ENCODE assay signal across 16 cellular contexts in genomic region chr1:233424727-233425222, GRCh38.
DNase-seq lines count a peak whose midpoint lies in the region; ATAC-seq and TF ChIP-seq lines count a peak whose summit lies in the region.
"Had no signal": no experiment of that assay in that cellular context is flagged by ENCODE, and none has a peak within 500 bp of the region (broad histone marks: within the 10 kb centered on the region; RNA-seq: fewer than 3 reads in every experiment).

No MANE protein-coding gene starts in this region.

- peak overlapping the region; percentile 42 for H3K4me2 ChIP-seq in mammary epithelial cell (ENCODE audit: insufficient read depth, low read depth, low read length)

- intact Hi-C loops in mammary epithelial cell (cut with micrococcal nuclease) (loop anchor here (1.0 kb wide), 1 partner anchor 30 kb away; no protein-coding TSS in a partner anchor), mucosa of descending colon (cut with DNase I, micrococcal nuclease) (no loop called here)

- H3K4me1 ChIP-seq in mammary epithelial cell (ENCODE audit: insufficient read depth, low read length) (no peaks in the 10 kb centered on the region), mucosa of descending colon (ENCODE audit: low read depth) (no peaks in the 10 kb centered on the region)
- H3K4me1 ChIP-seq: esophagus muscularis mucosa had no signal

- no TSS peak for BruUV-seq in mammary epithelial cell (replicated peaks; lab: Mats Ljungman, UMichigan)

- H3K9me3 ChIP-seq in mammary epithelial cell (replicated peaks; ENCODE audit: insufficient read depth, low read length) (no peaks in the 10 kb centered on the region), mucosa of descending colon (no peaks in the 10 kb centered on the region)
- H3K9me3 ChIP-seq: esophagus muscularis mucosa had no signal

- in situ Hi-C loops in mammary epithelial cell (cut with MboI; ENCODE audit: low sequenced_read_pairs in 2 of 2): loop anchor here (25.0 kb wide), 2 partner anchors 363 to 638 kb away; no protein-coding TSS in a partner anchor

- H3K27me3 ChIP-seq in mammary epithelial cell (ENCODE audit: insufficient read depth, low read length): peaks cover 7% of the 10 kb centered on the region

- no peak for ATAC-seq in HG03135 (IDR thresholded peaks at IDR 0.05; ENCODE audit: unreplicated experiment)
- ATAC-seq in mucosa of descending colon: no peak

- H4K20me1 ChIP-seq in mammary epithelial cell (ENCODE audit: insufficient read depth, low read length): no peaks in the 10 kb centered on the region

- TF ChIP-seq CTCF in AG09319 (IDR thresholded peaks at IDR 0.05; ENCODE audit: low read depth, low read length) (peak; percentile 18), LNCaP clone FGC (IDR thresholded peaks at IDR 0.05; ENCODE audit: control insufficient read depth, extremely low read depth, insufficient read depth) (peak; percentile 44), mammary epithelial cell (conservative IDR thresholded peaks at IDR 0.05 in 1 of 2, IDR thresholded peaks at IDR 0.05 in 1 of 2; ENCODE audit: extremely low read depth in 1 of 2, insufficient read depth in 1 of 2, low read depth in 1 of 2, low read length in 2 of 2) (peak; percentile 32 to 52), GM10248 (IDR thresholded peaks at IDR 0.05; ENCODE audit: control extremely low read depth, extremely low read depth, low read depth, missing control alignments) (no peak), mucosa of descending colon (IDR thresholded peaks at IDR 0.05) (no peak)

- 97% methylated on average over 4 of the region's 4 CpGs for WGBS in mammary epithelial cell (ENCODE audit: low coverage, missing lambda C conversion rate)

- H3K36me3 ChIP-seq in mammary epithelial cell (ENCODE audit: insufficient read depth, low read length) (no peaks in the 10 kb centered on the region), mucosa of descending colon (ENCODE audit: low read depth) (no peaks in the 10 kb centered on the region)
- H3K36me3 ChIP-seq: esophagus muscularis mucosa had no signal

- no peak overlapping the region for H2AFZ ChIP-seq in mammary epithelial cell (ENCODE audit: low read depth, low read length)

- H3K9ac ChIP-seq in mammary epithelial cell (ENCODE audit: insufficient read depth, low read length): no peak overlapping the region

- H3K79me2 ChIP-seq in mammary epithelial cell (ENCODE audit: insufficient read depth, low read length): no peaks in the 10 kb centered on the region

- DNase-seq in AG09319 (ENCODE audit: extremely low read depth, low read depth) (no peak), LNCaP clone FGC (ENCODE audit: low read depth) (no peak), mammary epithelial cell (no peak), kidney tubule cell (ENCODE audit: low spot score) (peak; percentile 13), GM10248 (ENCODE audit: extremely low spot score) (no peak), mucosa of descending colon (no peak)
- no peak for DNase-seq in activated CD4-positive, alpha-beta T cell treated with anti-CD3 and anti-CD28 coated beads, Interleukin-2, amount 50 U/mL, for 48 hours
- DNase-seq: activated naive CD8-positive, alpha-beta T cell treated with anti-CD3 and anti-CD28 coated beads, Interleukin-2, amount 10 ng/mL, durations not matched to agents 7 days and 5 days; GDM1; GOT3; NCI-H2107; posterior cingulate gyrus; stimulated activated CD4-positive, alpha-beta T cell treated with anti-CD3 and anti-CD28 coated beads, Interleukin-1b, Interleukin-23, amount 100 ng/mL, for 48 hours; trophoblast cell had no signal

- H3K4me3 ChIP-seq in LNCaP clone FGC (ENCODE audit: low read depth, low read length) (no peak overlapping the region), mammary epithelial cell (replicated peaks in 1 of 3; ENCODE audit: insufficient read depth in 1 of 3, low read depth in 2 of 3, low read length in 3 of 3) (no peak overlapping the region), mucosa of descending colon (no peak overlapping the region)
- H3K4me3 ChIP-seq: esophagus muscularis mucosa had no signal

- POLR2A ChIA-PET in GM10248 (lab: Yijun Ruan, JAX): no interaction called here

- no peak overlapping the region for H3K27ac ChIP-seq in mammary epithelial cell (ENCODE audit: insufficient read depth, low read depth, low read length)
- H3K27ac ChIP-seq: esophagus muscularis mucosa had no signal

- CTCF ChIA-PET in mammary epithelial cell (lab: Charles Lee; ENCODE audit: low non-redundant PET) (interaction anchor here (1.0 kb wide), 1 partner anchor 92 kb away, joined by 4 read pairs; no protein-coding TSS in a partner anchor), GM10248 (lab: Yijun Ruan, JAX) (interaction anchor here (2.1 kb wide), 1 partner anchor 17 kb away, joined by 5 read pairs; no protein-coding TSS in a partner anchor)

- dilution Hi-C loops in mammary epithelial cell (cut with HindIII; ENCODE audit: low sequenced_read_pairs): no loop called here

Comparison
In these comparisons a context has a peak if more than half of its experiments do, and no peak if none do; other contexts are left out.
1. CTCF ChIP-seq: peak in AG09319 (single experiment), LNCaP clone FGC (single experiment) and mammary epithelial cell (2 of 2); none in GM10248 (single experiment) and mucosa of descending colon (single experiment).